In the genomic region with DNA sequence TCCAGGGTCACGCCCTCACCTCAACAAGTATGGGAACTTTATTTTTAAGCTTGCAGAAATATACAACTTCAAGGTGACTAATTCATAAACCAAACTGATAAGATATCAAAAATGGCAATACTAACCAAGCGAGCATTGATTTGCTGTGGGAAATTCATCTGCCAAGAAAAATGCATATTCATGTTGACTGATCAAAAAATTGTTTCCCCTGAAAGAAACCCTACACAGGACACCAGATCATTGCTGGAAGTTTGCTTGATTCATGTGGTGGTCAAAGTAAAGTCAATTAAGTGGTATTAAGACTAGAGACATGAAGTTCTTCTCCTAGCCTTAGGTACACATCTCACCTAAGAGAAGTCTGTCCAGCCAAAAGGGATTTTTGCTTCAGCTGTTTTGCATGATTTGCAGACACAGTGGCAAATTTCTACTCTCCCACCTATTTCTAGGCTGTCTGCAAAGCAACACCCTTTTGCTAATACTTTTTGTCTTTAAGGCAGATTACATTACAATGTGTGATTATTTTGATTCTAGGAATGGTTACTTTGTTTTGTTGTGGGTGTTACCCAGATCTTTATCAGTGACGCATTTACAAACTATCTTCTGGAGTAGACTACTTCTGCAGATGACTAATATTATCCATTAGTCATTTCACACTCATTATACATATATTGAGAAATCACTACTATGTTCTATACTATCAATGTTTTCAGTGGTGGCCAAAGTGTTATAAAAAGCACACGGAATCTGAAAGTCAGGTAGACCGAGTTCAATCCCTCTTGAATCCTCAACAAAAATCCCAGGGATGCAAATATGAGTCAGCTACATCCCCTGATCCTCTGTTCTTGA, we compare ENCODE assay signal across 1 cellular context.
TF ChIP-seq lines count a peak whose summit lies in the region.

No MANE protein-coding gene starts in this region.

TF ChIP-seq in K562, 482 proteins besides CTCF, POLR2A, EP300 and RAD21 (continued from another document and continues in another):
- TF ChIP-seq ZNF318 (IDR thresholded peaks at IDR 0.05; ENCODE audit: borderline replicate concordance in 1 of 2, low read depth in 1 of 2) (no peak), PPARD (CRISPR knock-in tag; IDR thresholded peaks at IDR 0.05) (no peak), NELFE (IDR thresholded peaks at IDR 0.05; ENCODE audit: insufficient read depth, insufficient read length) (no peak), NR0B1 (IDR thresholded peaks at IDR 0.05; ENCODE audit: partially characterized antibody) (no peak), GATA2 (CRISPR knock-in tag; IDR thresholded peaks at IDR 0.05) (no peak), FOXK2 (conservative IDR thresholded peaks at IDR 0.05 in 1 of 2, IDR thresholded peaks at IDR 0.05 in 1 of 2; ENCODE audit: low read depth in 2 of 2) (no peak), NCOA1 (IDR thresholded peaks at IDR 0.05; ENCODE audit: low read depth) (no peak), TEAD4 (IDR thresholded peaks at IDR 0.05; ENCODE audit: low read length) (peak; percentile 45; the same call in 1 of the 2 replicates), TEAD4 (CRISPR knock-in tag; IDR thresholded peaks at IDR 0.05; ENCODE audit: borderline replicate concordance) (no peak), MAFK (IDR thresholded peaks at IDR 0.05; ENCODE audit: low read length) (no peak), FOXM1 (IDR thresholded peaks at IDR 0.05; ENCODE audit: low read depth) (no peak), FOXM1 (CRISPR knock-in tag; IDR thresholded peaks at IDR 0.05; ENCODE audit: low read depth) (no peak), PRPF4 (IDR thresholded peaks at IDR 0.05; ENCODE audit: insufficient read depth, low read depth, low read length, poor library complexity, severe bottlenecking) (no peak), OTX1 (CRISPR knock-in tag; IDR thresholded peaks at IDR 0.05) (no peak), TAF15 (IDR thresholded peaks at IDR 0.05; ENCODE audit: low read depth, low read length) (no peak), ZNF75A (CRISPR knock-in tag; IDR thresholded peaks at IDR 0.05) (no peak), SIX5 (IDR thresholded peaks at IDR 0.05; ENCODE audit: borderline replicate concordance in 1 of 2, insufficient read depth in 1 of 2, low read depth in 1 of 2, low read length in 2 of 2) (no peak), MYC (IDR thresholded peaks at IDR 0.05; ENCODE audit: low read depth, low read length) (no peak), MYC (CRISPR knock-in tag; IDR thresholded peaks at IDR 0.05; ENCODE audit: borderline replicate concordance, low read depth) (no peak), ZSCAN32 (CRISPR knock-in tag; IDR thresholded peaks at IDR 0.05) (no peak), SAP30 (IDR thresholded peaks at IDR 0.05; ENCODE audit: borderline replicate concordance, insufficient read depth, low read depth, low read length, poor library complexity, severe bottlenecking) (no peak), PCBP2 (IDR thresholded peaks at IDR 0.05; ENCODE audit: low read depth, low read length, poor library complexity, severe bottlenecking) (no peak), ARNT (IDR thresholded peaks at IDR 0.05) (no peak), LCOR (CRISPR knock-in tag; IDR thresholded peaks at IDR 0.05) (no peak), SMAD4 (CRISPR knock-in tag; conservative IDR thresholded peaks at IDR 0.05) (no peak), ZNF511 (CRISPR knock-in tag; IDR thresholded peaks at IDR 0.05) (no peak), SMAD2 (IDR thresholded peaks at IDR 0.05; ENCODE audit: low read depth, low read length) (no peak), DIDO1 (tag; IDR thresholded peaks at IDR 0.05; ENCODE audit: low read depth) (no peak), ILF3 (IDR thresholded peaks at IDR 0.05; ENCODE audit: borderline replicate concordance) (no peak), DPF2 (IDR thresholded peaks at IDR 0.05) (peak; percentile 63; the same call in 1 of the 2 replicates), ZNF408 (CRISPR knock-in tag; IDR thresholded peaks at IDR 0.05; ENCODE audit: low read depth) (no peak)
- TF ChIP-seq, protein P1, sequence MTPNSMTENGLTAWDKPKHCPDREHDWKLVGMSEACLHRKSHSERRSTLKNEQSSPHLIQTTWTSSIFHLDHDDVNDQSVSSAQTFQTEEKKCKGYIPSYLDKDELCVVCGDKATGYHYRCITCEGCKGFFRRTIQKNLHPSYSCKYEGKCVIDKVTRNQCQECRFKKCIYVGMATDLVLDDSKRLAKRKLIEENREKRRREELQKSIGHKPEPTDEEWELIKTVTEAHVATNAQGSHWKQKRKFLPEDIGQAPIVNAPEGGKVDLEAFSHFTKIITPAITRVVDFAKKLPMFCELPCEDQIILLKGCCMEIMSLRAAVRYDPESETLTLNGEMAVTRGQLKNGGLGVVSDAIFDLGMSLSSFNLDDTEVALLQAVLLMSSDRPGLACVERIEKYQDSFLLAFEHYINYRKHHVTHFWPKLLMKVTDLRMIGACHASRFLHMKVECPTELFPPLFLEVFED (CRISPR knock-in tag; conservative IDR thresholded peaks at IDR 0.05), result no peak
- TF ChIP-seq, protein P2, sequence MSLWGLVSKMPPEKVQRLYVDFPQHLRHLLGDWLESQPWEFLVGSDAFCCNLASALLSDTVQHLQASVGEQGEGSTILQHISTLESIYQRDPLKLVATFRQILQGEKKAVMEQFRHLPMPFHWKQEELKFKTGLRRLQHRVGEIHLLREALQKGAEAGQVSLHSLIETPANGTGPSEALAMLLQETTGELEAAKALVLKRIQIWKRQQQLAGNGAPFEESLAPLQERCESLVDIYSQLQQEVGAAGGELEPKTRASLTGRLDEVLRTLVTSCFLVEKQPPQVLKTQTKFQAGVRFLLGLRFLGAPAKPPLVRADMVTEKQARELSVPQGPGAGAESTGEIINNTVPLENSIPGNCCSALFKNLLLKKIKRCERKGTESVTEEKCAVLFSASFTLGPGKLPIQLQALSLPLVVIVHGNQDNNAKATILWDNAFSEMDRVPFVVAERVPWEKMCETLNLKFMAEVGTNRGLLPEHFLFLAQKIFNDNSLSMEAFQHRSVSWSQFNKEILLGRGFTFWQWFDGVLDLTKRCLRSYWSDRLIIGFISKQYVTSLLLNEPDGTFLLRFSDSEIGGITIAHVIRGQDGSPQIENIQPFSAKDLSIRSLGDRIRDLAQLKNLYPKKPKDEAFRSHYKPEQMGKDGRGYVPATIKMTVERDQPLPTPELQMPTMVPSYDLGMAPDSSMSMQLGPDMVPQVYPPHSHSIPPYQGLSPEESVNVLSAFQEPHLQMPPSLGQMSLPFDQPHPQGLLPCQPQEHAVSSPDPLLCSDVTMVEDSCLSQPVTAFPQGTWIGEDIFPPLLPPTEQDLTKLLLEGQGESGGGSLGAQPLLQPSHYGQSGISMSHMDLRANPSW (CRISPR knock-in tag; IDR thresholded peaks at IDR 0.05), result no peak
- TF ChIP-seq, protein P3, sequence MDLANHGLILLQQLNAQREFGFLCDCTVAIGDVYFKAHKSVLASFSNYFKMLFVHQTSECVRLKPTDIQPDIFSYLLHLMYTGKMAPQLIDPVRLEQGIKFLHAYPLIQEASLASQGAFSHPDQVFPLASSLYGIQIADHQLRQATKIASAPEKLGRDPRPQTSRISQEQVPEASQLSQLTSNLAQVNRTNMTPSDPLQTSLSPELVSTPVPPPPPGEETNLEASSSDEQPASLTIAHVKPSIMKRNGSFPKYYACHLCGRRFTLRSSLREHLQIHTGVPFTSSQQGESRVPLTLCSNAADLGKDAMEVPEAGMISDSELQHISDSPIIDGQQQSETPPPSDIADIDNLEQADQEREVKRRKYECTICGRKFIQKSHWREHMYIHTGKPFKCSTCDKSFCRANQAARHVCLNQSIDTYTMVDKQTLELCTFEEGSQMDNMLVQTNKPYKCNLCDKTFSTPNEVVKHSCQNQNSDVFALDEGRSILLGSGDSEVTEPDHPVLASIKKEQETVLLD (IDR thresholded peaks at IDR 0.05), result no peak
- TF ChIP-seq, protein P4, sequence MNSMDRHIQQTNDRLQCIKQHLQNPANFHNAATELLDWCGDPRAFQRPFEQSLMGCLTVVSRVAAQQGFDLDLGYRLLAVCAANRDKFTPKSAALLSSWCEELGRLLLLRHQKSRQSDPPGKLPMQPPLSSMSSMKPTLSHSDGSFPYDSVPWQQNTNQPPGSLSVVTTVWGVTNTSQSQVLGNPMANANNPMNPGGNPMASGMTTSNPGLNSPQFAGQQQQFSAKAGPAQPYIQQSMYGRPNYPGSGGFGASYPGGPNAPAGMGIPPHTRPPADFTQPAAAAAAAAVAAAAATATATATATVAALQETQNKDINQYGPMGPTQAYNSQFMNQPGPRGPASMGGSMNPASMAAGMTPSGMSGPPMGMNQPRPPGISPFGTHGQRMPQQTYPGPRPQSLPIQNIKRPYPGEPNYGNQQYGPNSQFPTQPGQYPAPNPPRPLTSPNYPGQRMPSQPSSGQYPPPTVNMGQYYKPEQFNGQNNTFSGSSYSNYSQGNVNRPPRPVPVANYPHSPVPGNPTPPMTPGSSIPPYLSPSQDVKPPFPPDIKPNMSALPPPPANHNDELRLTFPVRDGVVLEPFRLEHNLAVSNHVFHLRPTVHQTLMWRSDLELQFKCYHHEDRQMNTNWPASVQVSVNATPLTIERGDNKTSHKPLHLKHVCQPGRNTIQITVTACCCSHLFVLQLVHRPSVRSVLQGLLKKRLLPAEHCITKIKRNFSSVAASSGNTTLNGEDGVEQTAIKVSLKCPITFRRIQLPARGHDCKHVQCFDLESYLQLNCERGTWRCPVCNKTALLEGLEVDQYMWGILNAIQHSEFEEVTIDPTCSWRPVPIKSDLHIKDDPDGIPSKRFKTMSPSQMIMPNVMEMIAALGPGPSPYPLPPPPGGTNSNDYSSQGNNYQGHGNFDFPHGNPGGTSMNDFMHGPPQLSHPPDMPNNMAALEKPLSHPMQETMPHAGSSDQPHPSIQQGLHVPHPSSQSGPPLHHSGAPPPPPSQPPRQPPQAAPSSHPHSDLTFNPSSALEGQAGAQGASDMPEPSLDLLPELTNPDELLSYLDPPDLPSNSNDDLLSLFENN (IDR thresholded peaks at IDR 0.05; ENCODE audit: low read depth in 2 of 2, low read length in 2 of 2), result no peak
